ENCODE assay signal across 10 cellular contexts in genomic region chr4:158826057-158826456, GRCh38. TPM values are rescaled to one million over a fixed set of nuclear protein-coding genes. Genes with fewer than 3 reads are reported as not detected.
DNase-seq lines count a peak whose midpoint lies in the region; ATAC-seq and TF ChIP-seq lines count a peak whose summit lies in the region.
"Had no signal": no experiment of that assay in that cellular context is flagged by ENCODE, and none has a peak within 500 bp of the region (broad histone marks: within the 10 kb centered on the region; RNA-seq: fewer than 3 reads in every experiment).

No MANE protein-coding gene starts in this region.

- TF ChIP-seq CTCF in Loucy (conservative IDR thresholded peaks at IDR 0.05; ENCODE audit: low read length), result no peak
- TF ChIP-seq CTCF in mesothelial cell of epicardium (IDR thresholded peaks at IDR 0.05; ENCODE audit: unreplicated experiment), result no peak

- H4K20me1 ChIP-seq in Loucy (ENCODE audit: insufficient read depth, low read length, poor library complexity, severe bottlenecking), result no peaks in the 10 kb centered on the region

- no peaks in the 10 kb centered on the region for H3K9me3 Mint-ChIP-seq in mesothelial cell of epicardium
- H3K9me3 Mint-ChIP-seq: stimulated activated naive B cell treated with anti-CD40 and anti-IgM and Interleukin-4, amounts not matched to agents 10 μg/mL and 1 μg/mL and 100 μg/mL, for 72 hours had no signal

- peak overlapping the region; percentile 94 for H3K27ac Mint-ChIP-seq in mesothelial cell of epicardium
- H3K27ac Mint-ChIP-seq: stimulated activated naive B cell treated with anti-CD40 and anti-IgM and Interleukin-4, amounts not matched to agents 10 μg/mL and 1 μg/mL and 100 μg/mL, for 72 hours had no signal

- TF ChIP-seq POLR2A in erythroblast (IDR thresholded peaks at IDR 0.05; ENCODE audit: low read length), result no peak

- H3K27me3 Mint-ChIP-seq in mesothelial cell of epicardium (ENCODE audit: low read depth), result no peaks in the 10 kb centered on the region

- H3K79me2 ChIP-seq in Loucy (ENCODE audit: insufficient read depth, low read length), result peaks cover 66% of the 10 kb centered on the region

- H3K27me3 ChIP-seq in Loucy (ENCODE audit: insufficient read depth, low read length, poor library complexity, severe bottlenecking) (no peaks in the 10 kb centered on the region), HAP-1 (ENCODE audit: low read depth) (no peaks in the 10 kb centered on the region)

- H3K4me1 ChIP-seq in Loucy (ENCODE audit: insufficient read depth, low read length, poor library complexity, severe bottlenecking) (peaks cover 61% of the 10 kb centered on the region), HAP-1 (no peaks in the 10 kb centered on the region)

- H3K9me3 ChIP-seq in Loucy (ENCODE audit: insufficient read depth, low read depth, low read length) (no peaks in the 10 kb centered on the region), HAP-1 (no peaks in the 10 kb centered on the region)

- H3K9me2 ChIP-seq in Loucy (replicated peaks; ENCODE audit: low read depth, low read length), result no peaks in the 10 kb centered on the region

- H3K36me3 ChIP-seq in Loucy (ENCODE audit: insufficient read depth, low read length) (peaks cover 19% of the 10 kb centered on the region; the same call in 1 of the 2 replicates), HAP-1 (replicated peaks) (0 out of 2 replicates have a peak, but pooled peaks cover 3% of the 10 kb centered on the region)

- H2AFZ ChIP-seq in Loucy (ENCODE audit: low read length), result no peak overlapping the region

- H3K4me3 Mint-ChIP-seq in mesothelial cell of epicardium, result no peak overlapping the region
- H3K4me3 Mint-ChIP-seq: stimulated activated naive B cell treated with anti-CD40 and anti-IgM and Interleukin-4, amounts not matched to agents 10 μg/mL and 1 μg/mL and 100 μg/mL, for 72 hours had no signal

- ATAC-seq in GM18868 (IDR thresholded peaks at IDR 0.05; ENCODE audit: unreplicated experiment) (peak; percentile 48), HG02571 (IDR thresholded peaks at IDR 0.05; ENCODE audit: unreplicated experiment) (peak; percentile 49)
- ATAC-seq: stimulated activated naive B cell treated with anti-CD40 and anti-IgM and Interleukin-4, amounts not matched to agents 10 μg/mL and 1 μg/mL and 100 μg/mL, for 72 hours had no signal

- H3K9ac ChIP-seq in Loucy (ENCODE audit: low read depth, low read length, poor library complexity, severe bottlenecking), result peak overlapping the region; percentile 72

- in situ Hi-C loops in HAP-1 (cut with MboI; ENCODE audit: low sequenced_read_pairs), result no loop called here

- H3K4me3 ChIP-seq in Loucy (ENCODE audit: low read length, poor library complexity, severe bottlenecking) (peak overlapping the region; percentile 39), HAP-1 (no peak overlapping the region)

- no peak for DNase-seq in mesothelial cell of epicardium (ENCODE audit: low spot score in 2 of 2, unreplicated experiment in 2 of 2)
- no peak for DNase-seq in HAP-1 (ENCODE audit: low spot score in 2 of 2)
- no peak for DNase-seq in DMS79 treated with DMSO at 0.1 percent for 48 hours (lab: John Stamatoyannopoulos, UW)
- DNase-seq in erythroblast (lab: John Stamatoyannopoulos, UW), result no peak
- no peak for DNase-seq in NCI-H2227 treated with DMSO at 0.1 percent for 48 hours (lab: John Stamatoyannopoulos, UW)
- DNase-seq: activated CD4-positive, alpha-beta T cell treated with anti-CD3 and anti-CD28 coated beads for 4 hours; stimulated activated naive B cell treated with anti-CD40 and anti-IgM and Interleukin-4, amounts not matched to agents 10 μg/mL and 1 μg/mL and 100 μg/mL, for 72 hours had no signal

- peaks cover 5% of the 10 kb centered on the region; the same call in 1 of the 2 replicates for H3F3A ChIP-seq in Loucy (ENCODE audit: low read depth)

- H3K4me1 Mint-ChIP-seq in mesothelial cell of epicardium, result peaks cover 48% of the 10 kb centered on the region

- peak overlapping the region; percentile 67 for H3K4me2 ChIP-seq in Loucy (ENCODE audit: low read depth, low read length, poor library complexity, severe bottlenecking)

- peaks cover 15% of the 10 kb centered on the region for H3K36me3 Mint-ChIP-seq in mesothelial cell of epicardium

RNA-seq across cellular contexts. Expression of gene FNIP2, which starts 57.2 kb away (rescaled TPM):
- 31.4 to 32.9 TPM (median 32.1 TPM) in 3 replicates for total RNA-seq in mesothelial cell of epicardium
